ENCODE assay signal across 23 cellular contexts in the genomic region with DNA sequence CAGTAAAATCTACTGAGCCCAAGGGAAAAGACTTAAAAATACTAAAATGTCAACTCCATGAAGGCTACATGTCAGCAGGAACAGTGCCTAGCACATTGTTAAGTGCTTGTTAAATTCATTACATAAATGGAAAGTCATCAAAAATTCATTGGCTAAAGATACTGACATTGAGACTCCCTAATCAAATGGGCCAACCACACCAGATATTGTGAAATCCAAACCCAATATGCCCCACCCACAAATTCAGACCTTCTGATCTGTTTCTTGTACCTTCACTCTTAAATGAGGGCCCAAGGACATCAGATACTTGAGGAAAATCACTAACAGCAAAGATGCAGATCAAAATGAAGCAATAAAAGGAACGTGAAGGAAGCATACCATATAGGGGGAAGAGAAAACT. TPM values are rescaled to one million over a fixed set of nuclear protein-coding genes. Genes with fewer than 3 reads are reported as not detected.
DNase-seq lines count a peak whose midpoint lies in the region; ATAC-seq and TF ChIP-seq lines count a peak whose summit lies in the region.
"Had no signal": no experiment of that assay in that cellular context is flagged by ENCODE, and none has a peak within 500 bp of the region (broad histone marks: within the 10 kb centered on the region; RNA-seq: fewer than 3 reads in every experiment).

No MANE protein-coding gene starts in this region.

- peaks cover 24% of the 10 kb centered on the region for H3K4me1 Mint-ChIP-seq in activated T-cell treated with anti-CD3 and anti-CD28 coated beads, Interleukin-2, amount 50 U/mL, for 72 hours (ENCODE audit: low read depth)
- H3K4me1 Mint-ChIP-seq in stimulated activated naive CD8-positive, alpha-beta T cell treated with anti-CD3 and anti-CD28 coated beads, Interleukin-15, Interleukin-2, amounts not matched to agents 100 ng/mL and 50 ng/mL, for 24 hours (ENCODE audit: low read depth) = peaks cover 15% of the 10 kb centered on the region
- H3K4me1 Mint-ChIP-seq in stimulated activated naive CD8-positive, alpha-beta T cell treated with anti-CD3 and anti-CD28 coated beads, Interleukin-15, amount 100 ng/mL, for 72 hours = peaks cover 15% of the 10 kb centered on the region
- H3K4me1 Mint-ChIP-seq in central memory CD8-positive, alpha-beta T cell = peaks cover 18% of the 10 kb centered on the region
- H3K4me1 Mint-ChIP-seq: GM23338, H9 had no signal

- ATAC-seq in activated T-cell treated with anti-CD3 and anti-CD28 coated beads, Interleukin-2, amount 50 U/mL, for 72 hours (replicated peaks in 1 of 2) = no peak
- ATAC-seq in stimulated activated naive CD8-positive, alpha-beta T cell treated with anti-CD3 and anti-CD28 coated beads, Interleukin-15, amount 100 ng/mL, for 72 hours = no peak
- ATAC-seq in central memory CD8-positive, alpha-beta T cell (replicated peaks; ENCODE audit: extremely low read depth, poor library complexity, severe bottlenecking) = no peak
- ATAC-seq: GM23338 had no signal

- H3K27ac ChIP-seq in testis (no peak overlapping the region), ovary (no peak overlapping the region)
- H3K27ac ChIP-seq: BLaER1, SJSA1 had no signal

- H3K4me3 ChIP-seq in testis (no peak overlapping the region), ovary (no peak overlapping the region)
- H3K4me3 ChIP-seq: BLaER1, GM23338, MG63, SJSA1 had no signal

- H3K4me1 ChIP-seq in testis = no peaks in the 10 kb centered on the region
- no peaks in the 10 kb centered on the region for H3K4me1 ChIP-seq in ovary (ENCODE audit: insufficient read depth)
- H3K4me1 ChIP-seq: Caco-2, SJSA1 had no signal

- H3K27me3 ChIP-seq in testis (no peaks in the 10 kb centered on the region), ovary (no peaks in the 10 kb centered on the region)
- H3K27me3 ChIP-seq: BLaER1, MG63, SJSA1 had no signal

- 88 to 96% methylated on average over 1 of the region's 1 CpG for WGBS in testis, 2 donors
- WGBS in ovary, 3 donors = 87 to 97% (median 92%) methylated on average over 1 of the region's 1 CpG

- H3K27me3 Mint-ChIP-seq in activated T-cell treated with anti-CD3 and anti-CD28 coated beads, Interleukin-2, amount 50 U/mL, for 72 hours (ENCODE audit: low read depth) = no peaks in the 10 kb centered on the region
- no peaks in the 10 kb centered on the region for H3K27me3 Mint-ChIP-seq in stimulated activated naive CD8-positive, alpha-beta T cell treated with anti-CD3 and anti-CD28 coated beads, Interleukin-15, Interleukin-2, amounts not matched to agents 100 ng/mL and 50 ng/mL, for 24 hours
- no peaks in the 10 kb centered on the region for H3K27me3 Mint-ChIP-seq in stimulated activated naive CD8-positive, alpha-beta T cell treated with anti-CD3 and anti-CD28 coated beads, Interleukin-15, amount 100 ng/mL, for 72 hours
- no peaks in the 10 kb centered on the region for H3K27me3 Mint-ChIP-seq in central memory CD8-positive, alpha-beta T cell
- H3K27me3 Mint-ChIP-seq: CD4-positive, alpha-beta T cell had no signal

- TF ChIP-seq CTCF in testis (IDR thresholded peaks at IDR 0.05) (no peak), ovary (IDR thresholded peaks at IDR 0.05) (no peak)

- no peaks in the 10 kb centered on the region for H3K9me3 ChIP-seq in testis
- no peaks in the 10 kb centered on the region for H3K9me3 ChIP-seq in ovary
- H3K9me3 ChIP-seq: BLaER1, Caco-2, MG63, SJSA1 had no signal

- DNase-seq in activated T-cell treated with anti-CD3 and anti-CD28 coated beads, Interleukin-2, amount 50 U/mL, for 72 hours = no peak
- DNase-seq in activated T-cell treated with anti-CD3 and anti-CD28 coated beads, Interleukin-2, amount 50 U/mL, for 1 hour = no peak
- DNase-seq in stimulated activated naive CD8-positive, alpha-beta T cell treated with anti-CD3 and anti-CD28 coated beads, Interleukin-15, amount 100 ng/mL, for 72 hours = no peak
- DNase-seq in central memory CD8-positive, alpha-beta T cell (ENCODE audit: low spot score in 2 of 2) = no peak
- DNase-seq in NCI-H446 (lab: John Stamatoyannopoulos, UW) (no peak), testis (no peak), ovary (no peak)
- DNase-seq: Caco-2; CD4-positive, alpha-beta T cell; H9; KG1; MG63; NCI-H1105 treated with DMSO at 0.1 percent for 48 hours; NCI-H146; NCI-H1930; NCI-H510A; NCI-H69; Right ventricle myocardium superior; RPMI8226 had no signal

- intact Hi-C loops in testis (cut with DNase I; ENCODE audit: low total_unique reads) = no loop called here
- intact Hi-C loops in ovary (cut with DNase I) = no loop called here

- no peak overlapping the region for H3K4me3 Mint-ChIP-seq in activated T-cell treated with anti-CD3 and anti-CD28 coated beads, Interleukin-2, amount 50 U/mL, for 72 hours
- H3K4me3 Mint-ChIP-seq in stimulated activated naive CD8-positive, alpha-beta T cell treated with anti-CD3 and anti-CD28 coated beads, Interleukin-15, Interleukin-2, amounts not matched to agents 100 ng/mL and 50 ng/mL, for 24 hours = no peak overlapping the region
- H3K4me3 Mint-ChIP-seq in stimulated activated naive CD8-positive, alpha-beta T cell treated with anti-CD3 and anti-CD28 coated beads, Interleukin-15, amount 100 ng/mL, for 72 hours = no peak overlapping the region
- no peak overlapping the region for H3K4me3 Mint-ChIP-seq in central memory CD8-positive, alpha-beta T cell
- H3K4me3 Mint-ChIP-seq: CD4-positive, alpha-beta T cell; GM23338; H9 had no signal

- no peaks in the 10 kb centered on the region for H3K36me3 ChIP-seq in testis (ENCODE audit: low read depth, missing control alignments)
- H3K36me3 ChIP-seq in ovary = no peaks in the 10 kb centered on the region

- H3K9me3 Mint-ChIP-seq in activated T-cell treated with anti-CD3 and anti-CD28 coated beads, Interleukin-2, amount 50 U/mL, for 72 hours = no peaks in the 10 kb centered on the region
- no peaks in the 10 kb centered on the region for H3K9me3 Mint-ChIP-seq in stimulated activated naive CD8-positive, alpha-beta T cell treated with anti-CD3 and anti-CD28 coated beads, Interleukin-15, Interleukin-2, amounts not matched to agents 100 ng/mL and 50 ng/mL, for 24 hours
- no peaks in the 10 kb centered on the region for H3K9me3 Mint-ChIP-seq in stimulated activated naive CD8-positive, alpha-beta T cell treated with anti-CD3 and anti-CD28 coated beads, Interleukin-15, amount 100 ng/mL, for 72 hours
- no peaks in the 10 kb centered on the region for H3K9me3 Mint-ChIP-seq in central memory CD8-positive, alpha-beta T cell
- H3K9me3 Mint-ChIP-seq: CD4-positive, alpha-beta T cell; GM23338; H9 had no signal

- H3K27ac Mint-ChIP-seq in activated T-cell treated with anti-CD3 and anti-CD28 coated beads, Interleukin-2, amount 50 U/mL, for 72 hours = peak overlapping the region; percentile 13
- H3K27ac Mint-ChIP-seq in stimulated activated naive CD8-positive, alpha-beta T cell treated with anti-CD3 and anti-CD28 coated beads, Interleukin-15, Interleukin-2, amounts not matched to agents 100 ng/mL and 50 ng/mL, for 24 hours = peak overlapping the region; percentile 49
- H3K27ac Mint-ChIP-seq in stimulated activated naive CD8-positive, alpha-beta T cell treated with anti-CD3 and anti-CD28 coated beads, Interleukin-15, amount 100 ng/mL, for 72 hours = no peak overlapping the region
- H3K27ac Mint-ChIP-seq in central memory CD8-positive, alpha-beta T cell (ENCODE audit: low read depth) = peak overlapping the region; percentile 1
- H3K27ac Mint-ChIP-seq: CD4-positive, alpha-beta T cell; GM23338; H9 had no signal

- TF ChIP-seq EP300 in ovary (IDR thresholded peaks at IDR 0.05) = no peak

- H3K36me3 Mint-ChIP-seq in activated T-cell treated with anti-CD3 and anti-CD28 coated beads, Interleukin-2, amount 50 U/mL, for 72 hours (ENCODE audit: insufficient read depth in 2 of 2) = peaks cover 6 to 48% of the 10 kb centered on the region in 2 donors
- H3K36me3 Mint-ChIP-seq in stimulated activated naive CD8-positive, alpha-beta T cell treated with anti-CD3 and anti-CD28 coated beads, Interleukin-15, Interleukin-2, amounts not matched to agents 100 ng/mL and 50 ng/mL, for 24 hours (ENCODE audit: low read depth) = peaks cover 94% of the 10 kb centered on the region
- H3K36me3 Mint-ChIP-seq in central memory CD8-positive, alpha-beta T cell (ENCODE audit: insufficient read depth) = peaks cover 72% of the 10 kb centered on the region

- TF ChIP-seq POLR2A in testis (IDR thresholded peaks at IDR 0.05) (no peak), ovary (IDR thresholded peaks at IDR 0.05) (no peak)

RNA-seq across cellular contexts. Expression of a gene that starts 20.7 kb away (rescaled TPM):
- total RNA-seq in activated T-cell treated with anti-CD3 and anti-CD28 coated beads, Interleukin-2, amount 50 U/mL, for 72 hours = 10 to 100 TPM; 61.7 to 67.5 TPM
- total RNA-seq in testis (10 to 100 TPM; 61.1 to 63.4 TPM), ovary (10 to 100 TPM; 33.0 to 41.7 (median 36.8) TPM)
- polyA plus RNA-seq in testis (ENCODE audit: insufficient read depth, low read depth, low replicate concordance) (95.8 TPM), ovary (10 to 100 TPM; 35.9 to 51.6 TPM)

RNA-seq across cellular contexts. Expression of a gene that starts 24.9 kb away (rescaled TPM):
- total RNA-seq in activated T-cell treated with anti-CD3 and anti-CD28 coated beads, Interleukin-2, amount 50 U/mL, for 72 hours = 100 to 1,000 TPM in 1 of 2 donors, 10 to 100 TPM in 1; 85.2 to 105 TPM
- total RNA-seq in testis (10 to 100 TPM; 63.5 to 73.8 TPM), ovary (100 to 1,000 TPM in 1 of 7 donors, 10 to 100 TPM in 6; 55.0 to 108 (median 95.7) TPM)
- polyA plus RNA-seq in testis (ENCODE audit: insufficient read depth, low read depth, low replicate concordance) (76.5 TPM), ovary (100 to 1,000 TPM in 1 of 2 donors, 10 to 100 TPM in 1; 38.2 to 115 TPM)

Comparison
In these comparisons a context has a peak if more than half of its experiments do, and no peak if none do; other contexts are left out.
1. H3K27ac Mint-ChIP-seq: peak in activated T-cell treated with anti-CD3 and anti-CD28 coated beads, Interleukin-2, amount 50 U/mL, for 72 hours (single experiment), stimulated activated naive CD8-positive, alpha-beta T cell treated with anti-CD3 and anti-CD28 coated beads, Interleukin-15, Interleukin-2, amounts not matched to agents 100 ng/mL and 50 ng/mL, for 24 hours (single experiment) and central memory CD8-positive, alpha-beta T cell (single experiment); none in stimulated activated naive CD8-positive, alpha-beta T cell treated with anti-CD3 and anti-CD28 coated beads, Interleukin-15, amount 100 ng/mL, for 72 hours (0 of 2).